In genomic region chr12:64802180-64802775, GRCh38 we compare ENCODE assay signal across 8 cellular contexts. TPM values are rescaled to one million over a fixed set of nuclear protein-coding genes. Genes with fewer than 3 reads are reported as not detected.
DNase-seq lines count a peak whose midpoint lies in the region; ATAC-seq and TF ChIP-seq lines count a peak whose summit lies in the region.
"Not testable (repeated sequence)": the region's sequence is repeated elsewhere in the genome, so short reads cannot be mapped to it uniquely, and the experiment has no call there.

No MANE protein-coding gene starts in this region.

- not testable (repeated sequence) for H3K4me1 ChIP-seq in sigmoid colon

- peak; percentile 76 for ATAC-seq in GM18867 (IDR thresholded peaks at IDR 0.05; ENCODE audit: unreplicated experiment)

- not testable (repeated sequence) for TF ChIP-seq EP300 in sigmoid colon (IDR thresholded peaks at IDR 0.05)

- not testable (repeated sequence) for H3K27me3 ChIP-seq in HL-60 (ENCODE audit: insufficient read depth, poor library complexity, severe bottlenecking); sigmoid colon

- H3K4me3 ChIP-seq in HL-60 (replicated peaks; ENCODE audit: insufficient read depth, low read length); cardiac fibroblast (replicated peaks in 1 of 2; ENCODE audit: low read depth in 2 of 2, low read length in 2 of 2); sigmoid colon: not testable (repeated sequence)

- TF ChIP-seq CTCF in HL-60 (IDR thresholded peaks at IDR 0.05; ENCODE audit: insufficient read depth, low read length) (peak; percentile 87), cardiac fibroblast (IDR thresholded peaks at IDR 0.05; ENCODE audit: low read depth, low read length) (peak; percentile 87), sigmoid colon (IDR thresholded peaks at IDR 0.05) (peak in 3 of 4 experiments; percentile 19 to 64 (median 59))

- H3K36me3 ChIP-seq in sigmoid colon: not testable (repeated sequence)

- not testable (repeated sequence) for H3K27ac ChIP-seq in HL-60 (replicated peaks); sigmoid colon

- not testable (repeated sequence) for H3K9me3 ChIP-seq in sigmoid colon

- 33 to 34% methylated on average over 8 of the region's 8 CpGs for WGBS in sigmoid colon, 2 donors

- TF ChIP-seq POLR2A in sigmoid colon (IDR thresholded peaks at IDR 0.05): not testable (repeated sequence)

- peak; percentile 78 for DNase-seq in AG08396 (ENCODE audit: low spot score)
- DNase-seq in HL-60 (ENCODE audit: low read depth in 1 of 2, low spot score in 1 of 2): peak in 1 of 2 experiments; percentile 30
- DNase-seq in NCI-H524 treated with DMSO at 0.1 percent for 48 hours (lab: John Stamatoyannopoulos, UW): peak; percentile 20
- DNase-seq in activated CD4-positive, alpha-beta T cell treated with anti-CD3 and anti-CD28 coated beads for 4 hours: peak; percentile 14 to 44
- DNase-seq in cardiac fibroblast (ENCODE audit: low read depth in 2 of 2): peak; percentile 43 to 49
- DNase-seq in inferior parietal cortex (ENCODE audit: extremely low spot score): peak; percentile 72
- DNase-seq in sigmoid colon: not testable (repeated sequence)

- intact Hi-C loops in sigmoid colon (cut with DNase I): not testable (repeated sequence)

RNA-seq across cellular contexts. Expression of gene TBC1D30, which starts 22.2 kb away (rescaled TPM):
- 1 to 10 TPM in 1 of 4 donors, under 1 TPM in 3; 0.36 to 4.3 (median 0.74) TPM for total RNA-seq in sigmoid colon
- polyA plus RNA-seq in sigmoid colon: 1 to 10 TPM; 2.3 to 3.5 (median 2.4) TPM

RNA-seq across cellular contexts. Expression of gene GNS, which starts 43.1 kb away (rescaled TPM):
- 10 to 100 TPM; 65.3 to 73.0 (median 70.5) TPM for total RNA-seq in sigmoid colon
- 10 to 100 TPM in 2 of 3 donors, 1 to 10 TPM in 1; 4.2 to 32.6 (median 18.0) TPM for polyA plus RNA-seq in sigmoid colon
